In the genomic region with DNA sequence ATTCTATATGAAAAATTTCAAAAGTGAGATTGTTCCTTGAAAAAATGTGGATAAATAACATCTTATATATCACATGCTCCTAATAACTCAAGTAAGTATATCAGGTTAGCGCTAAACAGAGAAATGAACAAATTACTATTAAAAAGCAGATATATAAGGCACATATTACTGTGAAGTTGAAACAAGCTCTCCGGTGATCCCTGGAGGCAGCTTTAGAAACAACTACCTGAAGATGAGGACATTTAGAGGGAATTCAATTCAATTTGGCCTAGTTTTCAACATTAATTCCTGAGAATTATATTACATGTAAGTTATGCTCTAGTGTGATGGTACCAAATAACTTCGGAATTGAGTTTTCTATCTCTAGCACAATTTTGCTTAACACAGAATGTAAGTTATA, we compare ENCODE assay signal across 17 cellular contexts.
DNase-seq lines count a peak whose midpoint lies in the region; ATAC-seq and TF ChIP-seq lines count a peak whose summit lies in the region.
"Had no signal": no experiment of that assay in that cellular context is flagged by ENCODE, and none has a peak within 500 bp of the region (broad histone marks: within the 10 kb centered on the region; RNA-seq: fewer than 3 reads in every experiment).

No MANE protein-coding gene starts in this region.

- no peak for ATAC-seq in GM18498 (IDR thresholded peaks at IDR 0.05; ENCODE audit: unreplicated experiment)

- H3K4me3 ChIP-seq in kidney epithelial cell (ENCODE audit: low read depth, low read length), result no peak overlapping the region

- no peaks in the 10 kb centered on the region for H3K36me3 ChIP-seq in kidney epithelial cell (ENCODE audit: control insufficient read depth, insufficient read depth, low read length)

- DNase-seq in HT-29 (ENCODE audit: low spot score), result peak; percentile 15
- DNase-seq in kidney epithelial cell (ENCODE audit: low read depth), result no peak
- DNase-seq in NCI-H146 treated with DMSO at 0.1 percent for 48 hours (lab: John Stamatoyannopoulos, UW; ENCODE audit: unreplicated experiment), result no peak
- DNase-seq in NCI-H1436 (lab: John Stamatoyannopoulos, UW), result no peak
- DNase-seq in occipital lobe (lab: John Stamatoyannopoulos, UW), result no peak
- DNase-seq: DMS 273 treated with DMSO at 0.1 percent for 48 hours, DND-41, GOT3, Karpas-422, NCI-H1417 treated with DMSO at 0.1 percent for 48 hours, NCI-H2081, NCI-H446 treated with DMSO at 0.1 percent for 48 hours, Right ventricle myocardium superior had no signal

- H3K27ac ChIP-seq in VCaP, result no peak overlapping the region
- H3K27ac ChIP-seq: C4-2B, HL-60 had no signal

- no peaks in the 10 kb centered on the region for H3K27me3 ChIP-seq in kidney epithelial cell (ENCODE audit: control insufficient read depth, insufficient read depth, low read length)

- TF ChIP-seq CTCF in VCaP (conservative IDR thresholded peaks at IDR 0.05), result peak; percentile 41; the same call in 1 of the 2 replicates
- TF ChIP-seq CTCF in kidney epithelial cell (IDR thresholded peaks at IDR 0.05; ENCODE audit: insufficient read depth, low read length, poor library complexity, severe bottlenecking), result peak; percentile 9
